Comparison of ENCODE assay signal across 10 cellular contexts in the genomic region with DNA sequence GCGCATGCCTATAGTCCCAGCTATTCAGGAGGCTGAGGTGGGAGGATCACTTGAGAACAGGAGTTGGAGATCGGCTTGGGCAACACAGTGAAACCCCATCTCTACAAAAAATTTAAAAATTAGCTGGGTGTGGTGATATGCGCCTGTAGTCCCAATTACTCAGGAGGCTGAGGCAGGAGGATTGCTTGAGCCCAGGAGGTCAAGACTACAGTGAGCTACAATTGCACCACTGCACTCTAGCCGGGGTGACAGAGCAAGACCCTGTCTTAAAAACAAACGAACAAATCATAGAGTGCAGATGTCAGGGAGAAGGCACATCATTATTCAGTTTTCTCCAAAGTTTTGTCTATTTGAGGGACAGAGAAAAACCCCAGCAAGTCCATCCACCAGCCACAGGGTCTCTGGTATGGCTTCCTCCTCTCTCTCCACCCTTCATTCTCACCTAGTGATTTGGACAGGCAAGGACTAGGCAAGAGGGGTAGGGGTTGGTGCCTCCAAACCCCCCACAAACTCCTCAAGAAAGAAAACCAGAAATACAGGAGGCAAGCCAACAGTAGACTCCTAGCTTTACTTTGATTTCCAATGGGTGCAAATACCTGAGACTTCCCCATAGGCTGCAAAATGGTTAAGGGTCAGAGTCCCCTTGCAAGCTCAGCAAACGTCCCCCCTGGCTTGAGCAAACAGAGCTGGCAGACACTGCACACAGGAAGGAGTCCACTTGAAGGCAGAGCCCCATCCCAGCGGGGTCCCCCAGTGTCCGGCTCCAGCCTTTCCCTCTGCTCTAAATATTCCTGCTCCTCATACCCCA. TPM values are rescaled to one million over a fixed set of nuclear protein-coding genes. Genes with fewer than 3 reads are reported as not detected.
DNase-seq lines count a peak whose midpoint lies in the region; ATAC-seq and TF ChIP-seq lines count a peak whose summit lies in the region.
"Had no signal": no experiment of that assay in that cellular context is flagged by ENCODE, and none has a peak within 500 bp of the region (broad histone marks: within the 10 kb centered on the region; RNA-seq: fewer than 3 reads in every experiment).

No MANE protein-coding gene starts in this region.

- peak in 2 of 3 experiments; percentile 14 to 55 for DNase-seq in NCI-H1417 (lab: John Stamatoyannopoulos, UW)
- no peak for DNase-seq in NCI-H1417 treated with DMSO at 0.1 percent for 48 hours (lab: John Stamatoyannopoulos, UW)
- peak; percentile 79 for DNase-seq in HuH-7.5 (ENCODE audit: low spot score)
- peak; percentile 68 for DNase-seq in osteoblast (ENCODE audit: insufficient read length, low spot score, missing footprints)
- DNase-seq in NCI-H2029 (lab: John Stamatoyannopoulos, UW), result no peak
- no peak for DNase-seq in NCI-H2107 treated with DMSO at 0.1 percent for 48 hours (lab: John Stamatoyannopoulos, UW; ENCODE audit: unreplicated experiment)
- DNase-seq: foreskin keratinocyte had no signal

- H3K4me1 ChIP-seq in endocrine pancreas (ENCODE audit: control insufficient read depth, insufficient read depth, low read length) (peaks cover 15% of the 10 kb centered on the region), osteoblast (ENCODE audit: insufficient read depth, low read length) (peaks cover 67% of the 10 kb centered on the region)

- peaks cover 41% of the 10 kb centered on the region for H4K20me1 ChIP-seq in osteoblast (ENCODE audit: insufficient read depth, low read length)

- H3K9me3 ChIP-seq in endocrine pancreas (ENCODE audit: control insufficient read depth, low read length) (no peaks in the 10 kb centered on the region), osteoblast (ENCODE audit: low read depth, low read length) (no peaks in the 10 kb centered on the region)
- H3K9me3 ChIP-seq: SJCRH30 had no signal

- H3K79me2 ChIP-seq in osteoblast (ENCODE audit: insufficient read depth, low read length), result peaks cover 88% of the 10 kb centered on the region

- H3K27ac ChIP-seq in osteoblast (ENCODE audit: low read depth, low read length), result no peak overlapping the region
- H3K27ac ChIP-seq: foreskin keratinocyte had no signal

- no peak overlapping the region for H3K4me3 ChIP-seq in endocrine pancreas (ENCODE audit: control insufficient read depth, insufficient read depth, low read length)
- no peak overlapping the region for H3K4me3 ChIP-seq in osteoblast (ENCODE audit: insufficient read depth, low read length)
- H3K4me3 ChIP-seq: SJCRH30 had no signal

- no peak overlapping the region for H2AFZ ChIP-seq in osteoblast (ENCODE audit: low read length)

- ATAC-seq in GM18511 (IDR thresholded peaks at IDR 0.05; ENCODE audit: unreplicated experiment), result no peak

- H3K36me3 ChIP-seq in endocrine pancreas (ENCODE audit: control insufficient read depth, insufficient read depth, low read length), result no peaks in the 10 kb centered on the region
- H3K36me3 ChIP-seq in osteoblast (ENCODE audit: insufficient read depth, low read length), result peaks cover 34% of the 10 kb centered on the region

- H3K27me3 ChIP-seq in endocrine pancreas (ENCODE audit: control insufficient read depth, insufficient read depth, low read length) (no peaks in the 10 kb centered on the region), osteoblast (ENCODE audit: insufficient read depth, low read length) (no peaks in the 10 kb centered on the region)
- H3K27me3 ChIP-seq: foreskin keratinocyte, SJCRH30 had no signal

- TF ChIP-seq CTCF in osteoblast (IDR thresholded peaks at IDR 0.05; ENCODE audit: extremely low read depth, low read depth, low read length), result no peak

- H3K9ac ChIP-seq in endocrine pancreas (ENCODE audit: control insufficient read depth, insufficient read depth, low read length), result peak overlapping the region; percentile 60

- H3K4me2 ChIP-seq in osteoblast (ENCODE audit: insufficient read depth, low read length), result no peak overlapping the region

RNA-seq across cellular contexts. Expression of a gene that starts 26.5 kb away (rescaled TPM):
- 2,042 and 2,075 TPM in 2 replicates for total RNA-seq in osteoblast

RNA-seq across cellular contexts. Expression of a gene that starts 32.9 kb away (rescaled TPM):
- 103 and 143 TPM in 2 replicates for total RNA-seq in osteoblast

RNA-seq across cellular contexts. Expression of a gene that starts 38.1 kb away (rescaled TPM):
- 41.6 and 46.3 TPM in 2 replicates for total RNA-seq in osteoblast

Comparison
In these comparisons a context has a peak if more than half of its experiments do, and no peak if none do; other contexts are left out.
1. DNase-seq: peak in NCI-H1417 (2 of 3), HuH-7.5 (single experiment) and osteoblast (single experiment); none in NCI-H1417 treated with DMSO at 0.1 percent for 48 hours (single experiment), NCI-H2029 (single experiment) and NCI-H2107 treated with DMSO at 0.1 percent for 48 hours (single experiment).